ENCODE assay signal across 15 cellular contexts in the genomic region with DNA sequence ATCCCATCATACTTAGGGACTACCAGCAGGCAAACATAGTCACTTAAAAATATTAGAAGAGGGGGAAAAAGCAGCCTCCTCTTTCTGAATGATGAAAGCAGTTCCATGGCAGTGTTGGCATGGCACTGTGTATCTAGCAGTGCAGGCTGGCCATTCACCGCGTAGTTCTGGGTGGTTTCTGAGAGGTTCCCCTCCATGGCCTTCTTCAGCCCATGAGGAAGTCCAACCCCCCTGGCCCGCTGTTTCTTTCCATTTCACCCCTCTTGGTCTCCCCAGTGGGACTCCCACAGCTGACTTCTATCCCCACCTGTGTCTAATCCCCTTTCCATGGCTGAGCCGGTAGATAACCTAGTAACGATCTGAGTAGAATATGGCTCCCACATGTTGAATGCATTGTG. TPM values are rescaled to one million over a fixed set of nuclear protein-coding genes. Genes with fewer than 3 reads are reported as not detected.
DNase-seq lines count a peak whose midpoint lies in the region; ATAC-seq and TF ChIP-seq lines count a peak whose summit lies in the region.
"Had no signal": no experiment of that assay in that cellular context is flagged by ENCODE, and none has a peak within 500 bp of the region (broad histone marks: within the 10 kb centered on the region; RNA-seq: fewer than 3 reads in every experiment).

No MANE protein-coding gene starts in this region.

- H3K36me3 ChIP-seq in CD4-positive, CD25-positive, alpha-beta regulatory T cell (ENCODE audit: control insufficient read depth, insufficient read depth, low read length): peaks cover 33% of the 10 kb centered on the region
- H3K36me3 ChIP-seq in PC-3 (ENCODE audit: low read depth, low read length): peaks cover 31% of the 10 kb centered on the region
- H3K36me3 ChIP-seq in psoas muscle (ENCODE audit: insufficient read depth in 1 of 2, low read depth in 1 of 2): peaks cover 9 to 15% of the 10 kb centered on the region in 2 donors
- H3K36me3 ChIP-seq in tibial artery: peaks cover 0 to 16% (median 14%) of the 10 kb centered on the region in 3 donors

- H3K27me3 ChIP-seq in CD4-positive, CD25-positive, alpha-beta regulatory T cell (ENCODE audit: control insufficient read depth, insufficient read depth, low read length): no peaks in the 10 kb centered on the region
- H3K27me3 ChIP-seq in PC-3 (ENCODE audit: low read length) (no peaks in the 10 kb centered on the region), psoas muscle (ENCODE audit: insufficient read depth in 3 of 3, low read length in 2 of 3) (no peaks in the 10 kb centered on the region), tibial artery (no peaks in the 10 kb centered on the region)
- H3K27me3 ChIP-seq: suprapubic skin had no signal

- WGBS in psoas muscle, 3 donors: 83 to 94% (median 89%) methylated on average over 5 of the region's 5 CpGs

- TF ChIP-seq CTCF in PC-3 (conservative IDR thresholded peaks at IDR 0.05; ENCODE audit: low read depth, low read length): no peak
- TF ChIP-seq CTCF in psoas muscle (IDR thresholded peaks at IDR 0.05): no peak
- no peak for TF ChIP-seq CTCF in tibial artery (IDR thresholded peaks at IDR 0.05)

- CTCF ChIA-PET in PC-3 (lab: Charles Lee): no interaction called here

- H3K27ac ChIP-seq in CD4-positive, CD25-positive, alpha-beta regulatory T cell (ENCODE audit: insufficient read depth, low read length, poor library complexity, severe bottlenecking): no peak overlapping the region
- H3K27ac ChIP-seq in PC-3 (ENCODE audit: low read length) (peak overlapping the region; percentile 44), epithelial cell of prostate (peak overlapping the region; percentile 51), psoas muscle (peak overlapping the region; percentile 87), tibial artery (peak overlapping the region in 1 of 2 donors; percentile 61)
- H3K27ac ChIP-seq: suprapubic skin had no signal

- no peaks in the 10 kb centered on the region for H3K9me3 Mint-ChIP-seq in CD4-positive, CD25-positive, alpha-beta regulatory T cell
- H3K9me3 Mint-ChIP-seq: activated CD4-positive, alpha-beta T cell treated with anti-CD3 and anti-CD28 coated beads, Interleukin-2, amount 10 ng/mL, durations not matched to agents 24 days and 14 days; activated naive CD4-positive, alpha-beta T cell treated with anti-CD3 and anti-CD28 coated beads, Interleukin-2, amount 50 U/mL, for 72 hours; immature natural killer cell had no signal

- no TSS peak for BruUV-seq in PC-3 (replicated peaks; lab: Mats Ljungman, UMichigan)

- no peaks in the 10 kb centered on the region for H3K9me3 ChIP-seq in CD4-positive, CD25-positive, alpha-beta regulatory T cell (ENCODE audit: control insufficient read depth in 2 of 2, low read length in 2 of 2)
- no peaks in the 10 kb centered on the region for H3K9me3 ChIP-seq in PC-3 (ENCODE audit: low read length)
- H3K9me3 ChIP-seq in psoas muscle: no peaks in the 10 kb centered on the region
- H3K9me3 ChIP-seq in tibial artery: no peaks in the 10 kb centered on the region
- H3K9me3 ChIP-seq: suprapubic skin had no signal

- no peak overlapping the region for H3K9ac ChIP-seq in PC-3 (ENCODE audit: low read length)

- H3K27me3 Mint-ChIP-seq in CD4-positive, CD25-positive, alpha-beta regulatory T cell: no peaks in the 10 kb centered on the region
- H3K27me3 Mint-ChIP-seq: activated CD4-positive, alpha-beta T cell treated with anti-CD3 and anti-CD28 coated beads, Interleukin-2, amount 10 ng/mL, durations not matched to agents 24 days and 14 days; B cell had no signal

- H3K9me2 ChIP-seq in PC-3 (replicated peaks; ENCODE audit: low read length): no peaks in the 10 kb centered on the region

- H3K36me3 Mint-ChIP-seq in CD4-positive, CD25-positive, alpha-beta regulatory T cell: peaks cover 37% of the 10 kb centered on the region

- no peak overlapping the region for H3K4me3 Mint-ChIP-seq in CD4-positive, CD25-positive, alpha-beta regulatory T cell
- H3K4me3 Mint-ChIP-seq: activated CD4-positive, alpha-beta T cell treated with anti-CD3 and anti-CD28 coated beads, Interleukin-2, amount 10 ng/mL, durations not matched to agents 24 days and 14 days; B cell; immature natural killer cell had no signal

- peaks cover 27 to 62% (median 41%) of the 10 kb centered on the region in 4 donors for H3K4me1 Mint-ChIP-seq in CD4-positive, CD25-positive, alpha-beta regulatory T cell

- no peak for ATAC-seq in CD4-positive, CD25-positive, alpha-beta regulatory T cell (ENCODE audit: low read depth in 2 of 2)
- no peak for ATAC-seq in PC-3
- ATAC-seq in psoas muscle: no peak
- ATAC-seq in HG02610 (IDR thresholded peaks at IDR 0.05; ENCODE audit: unreplicated experiment): no peak
- ATAC-seq: activated naive CD4-positive, alpha-beta T cell treated with anti-CD3 and anti-CD28 coated beads, Interleukin-2, amount 50 U/mL, for 72 hours had no signal

- DNase-seq in CD4-positive, CD25-positive, alpha-beta regulatory T cell: no peak
- DNase-seq in PC-3 (no peak), epithelial cell of prostate (ENCODE audit: low read depth, low spot score) (no peak), psoas muscle (no peak), tibial artery (no peak), AML-193 (lab: John Stamatoyannopoulos, UW) (no peak), KG1 (lab: John Stamatoyannopoulos, UW) (no peak)
- DNase-seq: activated CD4-positive, alpha-beta T cell treated with anti-CD3 and anti-CD28 coated beads, Interleukin-2, amount 10 ng/mL, durations not matched to agents 24 days and 14 days; immature natural killer cell; NCI-H1694 treated with DMSO at 0.1 percent for 48 hours; NCI-H510A had no signal

- H3K4me3 ChIP-seq in CD4-positive, CD25-positive, alpha-beta regulatory T cell (ENCODE audit: low read depth, low read length): no peak overlapping the region
- H3K4me3 ChIP-seq in PC-3 (ENCODE audit: low read length) (no peak overlapping the region), psoas muscle (no peak overlapping the region), tibial artery (no peak overlapping the region)
- H3K4me3 ChIP-seq: suprapubic skin had no signal

- POLR2A ChIA-PET in PC-3 (lab: Charles Lee; ENCODE audit: unreplicated experiment): no interaction called here

- no peak overlapping the region for H3K4me2 ChIP-seq in PC-3 (ENCODE audit: low read length)

- no peaks in the 10 kb centered on the region for H4K20me1 ChIP-seq in PC-3 (ENCODE audit: low read length)

- H3K4me1 ChIP-seq in CD4-positive, CD25-positive, alpha-beta regulatory T cell (ENCODE audit: control insufficient read depth, insufficient read depth, low read length, poor library complexity, severe bottlenecking): no peaks in the 10 kb centered on the region
- H3K4me1 ChIP-seq in PC-3 (ENCODE audit: insufficient read depth, low read length) (peaks cover 11% of the 10 kb centered on the region; the same call in 1 of the 2 replicates), psoas muscle (peaks cover 91% of the 10 kb centered on the region), tibial artery (peaks cover 0 to 45% (median 36%) of the 10 kb centered on the region in 4 donors)

- H2AFZ ChIP-seq in PC-3 (ENCODE audit: low read length): no peak overlapping the region

- intact Hi-C loops in PC-3 (cut with micrococcal nuclease): no loop called here
- intact Hi-C loops in psoas muscle (cut with DNase I): no loop called here
- intact Hi-C loops in tibial artery (cut with DNase I; ENCODE audit: low total_unique reads): loop anchor here (5.0 kb wide), 1 partner anchor 83 kb away; no protein-coding TSS in a partner anchor

- no peaks in the 10 kb centered on the region for H3F3A ChIP-seq in PC-3 (ENCODE audit: low read length, unreplicated experiment)

- H3K79me2 ChIP-seq in PC-3 (ENCODE audit: low read length): peaks cover 64% of the 10 kb centered on the region

- peak overlapping the region in 2 of 3 donors; percentile 52 to 69 for H3K27ac Mint-ChIP-seq in CD4-positive, CD25-positive, alpha-beta regulatory T cell
- H3K27ac Mint-ChIP-seq: activated CD4-positive, alpha-beta T cell treated with anti-CD3 and anti-CD28 coated beads, Interleukin-2, amount 10 ng/mL, durations not matched to agents 24 days and 14 days; B cell had no signal

RNA-seq across cellular contexts. Expression of gene PPARD, which starts 17.0 kb away (rescaled TPM):
- total RNA-seq in CD4-positive, CD25-positive, alpha-beta regulatory T cell: 37.3 TPM
- polyA plus RNA-seq in CD4-positive, CD25-positive, alpha-beta regulatory T cell: 1 to 10 TPM; 3.8 to 6.6 (median 5.1) TPM
- 24.5 and 26.2 TPM in 2 replicates for total RNA-seq in PC-3 (2014; rRNA removed)
- total RNA-seq in psoas muscle: 10 to 100 TPM; 19.4 to 47.2 (median 38.4) TPM
- 100 to 1,000 TPM in 1 of 3 donors, 10 to 100 TPM in 2; 13.5 to 187 (median 25.0) TPM for polyA plus RNA-seq in psoas muscle
